Comparison of ENCODE assay signal across 8 cellular contexts in the genomic region with DNA sequence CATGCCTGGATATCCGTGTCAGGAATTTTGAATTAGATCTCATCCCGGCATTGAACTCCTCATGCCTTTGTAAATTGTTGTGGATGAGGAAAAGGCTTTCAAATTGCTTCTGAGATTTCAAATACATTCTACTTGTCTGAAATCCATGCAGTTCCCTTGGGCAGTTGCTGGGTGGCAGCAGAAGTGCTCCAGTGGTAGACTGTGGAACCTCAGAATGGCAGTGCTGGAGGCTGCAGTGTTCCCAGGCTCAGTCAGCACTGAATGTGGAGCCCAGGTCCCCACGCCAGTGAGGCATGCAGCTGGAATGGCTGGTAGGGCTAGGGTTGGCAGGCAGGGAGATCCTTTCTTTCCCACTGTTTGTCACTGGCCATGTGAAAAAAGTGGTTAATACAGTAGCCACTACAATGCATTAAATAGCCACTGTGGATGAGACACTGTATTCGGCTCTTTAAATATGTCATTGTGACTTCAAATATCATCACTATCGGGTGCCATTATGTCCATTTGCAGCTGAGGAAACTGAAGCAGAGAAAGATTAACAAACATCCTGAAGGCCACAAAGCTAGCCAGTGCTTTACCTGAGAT.
DNase-seq lines count a peak whose midpoint lies in the region; ATAC-seq and TF ChIP-seq lines count a peak whose summit lies in the region.

No MANE protein-coding gene starts in this region.

- in situ Hi-C loops in Caki2 (cut with HindIII; ENCODE audit: low pct_unique_long_range_greater_than_20kb, low sequenced_read_pairs), result no loop called here

- H3K36me3 Mint-ChIP-seq in activated T-helper 2 cell treated with anti-CD3 and anti-CD28 coated beads, Interferon-gamma antibody, Interleukin-2, Interleukin-4, amounts not matched to agents 10 μg/mL and 5 μg/mL and 100 μg/mL, durations not matched to agents 14 hours and 24 hours and 36 hours (ENCODE audit: low read depth), result peaks cover 3% of the 10 kb centered on the region

- intact Hi-C loops in activated T-helper 2 cell treated with anti-CD3 and anti-CD28 coated beads, Interferon-gamma antibody, Interleukin-2, Interleukin-4, amounts not matched to agents 10 μg/mL and 5 μg/mL and 100 μg/mL, durations not matched to agents 14 hours and 24 hours and 36 hours (cut with micrococcal nuclease), result loop anchor here (5.0 to 10.0 kb wide), 5 partner anchors 122 to 504 kb away; no protein-coding TSS in a partner anchor
- intact Hi-C loops in heart left ventricle (cut with DNase I), result loop anchor here in 6 of 10 donors (2.0 to 5.0 kb wide), 5 partner anchors 676 to 682 kb away; no protein-coding TSS in a partner anchor

- peaks cover 3% of the 10 kb centered on the region for H3K9me3 Mint-ChIP-seq in activated T-helper 2 cell treated with anti-CD3 and anti-CD28 coated beads, Interferon-gamma antibody, Interleukin-2, Interleukin-4, amounts not matched to agents 10 μg/mL and 5 μg/mL and 100 μg/mL, durations not matched to agents 14 hours and 24 hours and 36 hours

- TF ChIP-seq CTCF in heart left ventricle (IDR thresholded peaks at IDR 0.05) (peak in 10 of 12 donors; percentile 19 to 54 (median 41)), smooth muscle cell (IDR thresholded peaks at IDR 0.05; ENCODE audit: borderline replicate concordance, insufficient read depth, poor library complexity, severe bottlenecking) (peak; percentile 69)

- H3K4me3 ChIP-seq in heart left ventricle (no peak overlapping the region), smooth muscle cell (no peak overlapping the region)

- DNase-seq in Caki2 (ENCODE audit: low read depth) (peak; percentile 69), HT-29 (ENCODE audit: low spot score) (peak; percentile 75), NOMO-1 treated with DMSO at 0.1 percent for 48 hours (lab: John Stamatoyannopoulos, UW; ENCODE audit: unreplicated experiment) (peak; percentile 83), heart left ventricle (peak in 4 of 5 donors; percentile 10 to 53 (median 44)), smooth muscle cell (lab: John Stamatoyannopoulos, UW; ENCODE audit: unreplicated experiment) (peak; percentile 7)
- DNase-seq in activated T-helper 2 cell treated with anti-CD3 and anti-CD28 coated beads, Interferon-gamma antibody, Interleukin-2, Interleukin-4, amounts not matched to agents 10 μg/mL and 5 μg/mL and 100 μg/mL, durations not matched to agents 14 hours and 24 hours and 36 hours (ENCODE audit: low spot score), result peak; percentile 33

- H2AFZ ChIP-seq in smooth muscle cell (ENCODE audit: low read depth), result no peak overlapping the region

- no peak overlapping the region for H3K27ac Mint-ChIP-seq in activated T-helper 2 cell treated with anti-CD3 and anti-CD28 coated beads, Interferon-gamma antibody, Interleukin-2, Interleukin-4, amounts not matched to agents 10 μg/mL and 5 μg/mL and 100 μg/mL, durations not matched to agents 14 hours and 24 hours and 36 hours

- H4K20me1 ChIP-seq in smooth muscle cell (ENCODE audit: low read depth), result no peaks in the 10 kb centered on the region

- peaks cover 12% of the 10 kb centered on the region for H3F3A ChIP-seq in smooth muscle cell (ENCODE audit: low read depth)

- H3K4me3 Mint-ChIP-seq in activated T-helper 2 cell treated with anti-CD3 and anti-CD28 coated beads, Interferon-gamma antibody, Interleukin-2, Interleukin-4, amounts not matched to agents 10 μg/mL and 5 μg/mL and 100 μg/mL, durations not matched to agents 14 hours and 24 hours and 36 hours (ENCODE audit: low read depth), result no peak overlapping the region

- ATAC-seq in GM19455 (IDR thresholded peaks at IDR 0.05; ENCODE audit: unreplicated experiment), result peak; percentile 62
- peak; percentile 73 to 86 (median 81) for ATAC-seq in heart left ventricle
- ATAC-seq in GM18519 (IDR thresholded peaks at IDR 0.05; ENCODE audit: low FRiP score, unreplicated experiment), result no peak

- 64 to 70% (median 67%) methylated on average over 5 of the region's 5 CpGs for WGBS in heart left ventricle, 4 donors
- 63% methylated on average over 5 of the region's 5 CpGs for WGBS in smooth muscle cell (ENCODE audit: low lambda C conversion rate)

- H3K27me3 ChIP-seq in heart left ventricle (no peaks in the 10 kb centered on the region), smooth muscle cell (ENCODE audit: low read depth) (no peaks in the 10 kb centered on the region)

- H3K36me3 ChIP-seq in heart left ventricle (no peaks in the 10 kb centered on the region), smooth muscle cell (ENCODE audit: low read depth) (no peaks in the 10 kb centered on the region)

- H3K79me2 ChIP-seq in smooth muscle cell (ENCODE audit: low read depth), result no peaks in the 10 kb centered on the region

- no peak for TF ChIP-seq POLR2A in heart left ventricle (IDR thresholded peaks at IDR 0.05)

- H3K9me3 ChIP-seq in heart left ventricle (no peaks in the 10 kb centered on the region), smooth muscle cell (replicated peaks; ENCODE audit: low read depth) (no peaks in the 10 kb centered on the region)

- no peaks in the 10 kb centered on the region for H3K27me3 Mint-ChIP-seq in activated T-helper 2 cell treated with anti-CD3 and anti-CD28 coated beads, Interferon-gamma antibody, Interleukin-2, Interleukin-4, amounts not matched to agents 10 μg/mL and 5 μg/mL and 100 μg/mL, durations not matched to agents 14 hours and 24 hours and 36 hours (ENCODE audit: low read depth)

- no peak overlapping the region for H3K9ac ChIP-seq in smooth muscle cell (ENCODE audit: low read depth)

- H3K4me2 ChIP-seq in smooth muscle cell, result no peak overlapping the region

- H3K4me1 Mint-ChIP-seq in activated T-helper 2 cell treated with anti-CD3 and anti-CD28 coated beads, Interferon-gamma antibody, Interleukin-2, Interleukin-4, amounts not matched to agents 10 μg/mL and 5 μg/mL and 100 μg/mL, durations not matched to agents 14 hours and 24 hours and 36 hours (ENCODE audit: low read depth), result peaks cover 33% of the 10 kb centered on the region

- peaks cover 0 to 3% (median 0%) of the 10 kb centered on the region in 12 donors for H3K4me1 ChIP-seq in heart left ventricle
- no peaks in the 10 kb centered on the region for H3K4me1 ChIP-seq in smooth muscle cell (ENCODE audit: low read depth)

- no peak overlapping the region for H3K27ac ChIP-seq in heart left ventricle
- no peak overlapping the region for H3K27ac ChIP-seq in smooth muscle cell (ENCODE audit: low read depth)

Comparison
In these comparisons a context has a peak if more than half of its experiments do, and no peak if none do; other contexts are left out.
1. DNase-seq: peak in every context shown above with its lines; median percentile 83 in NOMO-1 treated with DMSO at 0.1 percent for 48 hours; 75 in HT-29; 69 in Caki2; 44 in heart left ventricle; 33 in activated T-helper 2 cell treated with anti-CD3 and anti-CD28 coated beads, Interferon-gamma antibody, Interleukin-2, Interleukin-4, amounts not matched to agents 10 μg/mL and 5 μg/mL and 100 μg/mL, durations not matched to agents 14 hours and 24 hours and 36 hours; 7 in smooth muscle cell.